Comparison of ENCODE assay signal across 17 cellular contexts in the genomic region with DNA sequence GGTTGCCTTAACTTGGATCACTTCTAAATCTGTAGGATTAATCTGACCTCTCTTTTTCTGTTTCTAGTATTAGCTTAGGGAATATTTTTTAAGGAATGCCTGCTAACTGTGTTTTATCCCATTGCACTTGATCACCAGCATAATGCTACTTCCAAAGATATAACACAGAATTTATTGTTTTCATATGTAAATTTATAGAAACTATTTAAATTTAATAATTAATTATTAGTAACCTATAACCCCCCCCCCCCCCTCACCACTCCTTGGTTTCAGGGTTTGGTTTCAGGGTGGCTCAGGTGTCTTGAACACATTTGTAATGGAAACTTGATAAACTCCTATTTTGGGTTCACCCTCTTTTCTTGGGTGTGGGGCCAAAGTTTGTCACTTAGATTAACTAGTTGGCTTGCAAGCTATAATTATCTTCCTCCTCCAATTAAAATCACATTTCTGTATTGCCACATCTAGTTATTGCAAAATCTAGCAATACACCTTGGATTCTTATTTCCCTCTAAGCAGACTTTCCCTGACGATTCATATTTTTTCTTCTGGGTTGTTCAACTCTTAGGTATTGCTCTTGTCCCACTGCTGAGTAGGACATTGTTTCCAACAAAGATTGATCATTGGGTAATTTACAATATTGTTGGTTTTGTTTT. TPM values are rescaled to one million over a fixed set of nuclear protein-coding genes. Genes with fewer than 3 reads are reported as not detected.
A peak's percentile ranks its signal among the peaks of the same experiment; 100 is the strongest.
DNase-seq lines count a peak whose midpoint lies in the region; ATAC-seq, FAIRE-seq and TF ChIP-seq lines count a peak whose summit lies in the region.
"Had no signal": no experiment of that assay in that cellular context is flagged by ENCODE, and none has a peak within 500 bp of the region (broad histone marks: within the 10 kb centered on the region; RNA-seq: fewer than 3 reads in every experiment).

No MANE protein-coding gene starts in this region.

- in situ Hi-C loops in HepG2 (cut with HindIII; ENCODE audit: extremely low pct_ligation_motif_present, low pct_unique_long_range_greater_than_20kb) = no loop called here

- FAIRE-seq in HepG2 (lab: Jason Lieb, UNC) (no peak), bronchial epithelial cell (lab: Jason Lieb, UNC) (no peak)

- no peak for ATAC-seq in HepG2
- ATAC-seq in right lobe of liver = no peak
- ATAC-seq: HCT116 had no signal

- intact Hi-C loops in HepG2 (cut with micrococcal nuclease; ENCODE audit: unreplicated experiment) = no loop called here
- intact Hi-C loops in right lobe of liver (cut with DNase I) = no loop called here

- CTCF ChIA-PET in HepG2 (lab: Yijun Ruan, JAX; ENCODE audit: low intra/inter-chr PET ratio, low total read pairs) = no interaction called here

- no peaks in the 10 kb centered on the region for H3K27me3 Mint-ChIP-seq in endothelial cell (ENCODE audit: unreplicated experiment)

- no peaks in the 10 kb centered on the region for H3K36me3 Mint-ChIP-seq in endothelial cell (ENCODE audit: low read depth, unreplicated experiment)
- H3K36me3 Mint-ChIP-seq: CD4-positive, CD25-positive, alpha-beta regulatory T cell had no signal

- H3K9me3 Mint-ChIP-seq in endothelial cell (ENCODE audit: unreplicated experiment) = no peaks in the 10 kb centered on the region
- H3K9me3 Mint-ChIP-seq: CD4-positive, CD25-positive, alpha-beta regulatory T cell had no signal

- no peak overlapping the region for H3K9ac ChIP-seq in HepG2 (ENCODE audit: insufficient read depth, low read depth, low read length)
- H3K9ac ChIP-seq: BLaER1 treated with 17β-estradiol and CSF1 and Interleukin-3, amounts not matched to agents 10 nM and 100 nM had no signal

- no peak for DNase-seq in HepG2 (ENCODE audit: low spot score)
- DNase-seq in right lobe of liver = no peak
- peak; percentile 9 for DNase-seq in NOMO-1 treated with dmso at 0.1 percent for 144 hours (lab: John Stamatoyannopoulos, UW; ENCODE audit: unreplicated experiment)
- peak; percentile 38 for DNase-seq in bronchial epithelial cell (ENCODE audit: low read depth)
- no peak for DNase-seq in endothelial cell (ENCODE audit: low spot score)
- no peak for DNase-seq in cortex of kidney (lab: John Stamatoyannopoulos, UW)
- DNase-seq in NCI-H526 treated with DMSO at 0.1 percent for 48 hours (lab: John Stamatoyannopoulos, UW) = no peak
- no peak for DNase-seq in H7
- DNase-seq: 8988T; ACHN; CD4-positive, CD25-positive, alpha-beta regulatory T cell; DMS 273 treated with DMSO at 0.1 percent for 48 hours had no signal

- no peak for TF ChIP-seq POLR2A in HepG2 (IDR thresholded peaks at IDR 0.05; ENCODE audit: insufficient read depth in 1 of 2, low read depth in 2 of 2, low read length in 2 of 2)
- no peak for TF ChIP-seq POLR2A in right lobe of liver (IDR thresholded peaks at IDR 0.05)

- H3K27ac ChIP-seq in HepG2 (ENCODE audit: extremely low read length, insufficient read depth, low read length) = no peak overlapping the region
- H3K27ac ChIP-seq in right lobe of liver = no peak overlapping the region
- H3K27ac ChIP-seq: BLaER1 treated with 17β-estradiol and CSF1 and Interleukin-3, amounts not matched to agents 10 nM and 100 nM had no signal

- no peaks in the 10 kb centered on the region for H3K79me2 ChIP-seq in HepG2 (ENCODE audit: insufficient read depth, low read length)

- no peaks in the 10 kb centered on the region for H3K36me3 ChIP-seq in HepG2 (replicated peaks in 1 of 2; ENCODE audit: control insufficient read depth in 1 of 2, insufficient read depth in 2 of 2, low read length in 2 of 2)
- H3K36me3 ChIP-seq in right lobe of liver = no peaks in the 10 kb centered on the region
- no peaks in the 10 kb centered on the region for H3K36me3 ChIP-seq in bronchial epithelial cell (ENCODE audit: control insufficient read depth, insufficient read depth, low read length)
- H3K36me3 ChIP-seq in H7 (replicated peaks; ENCODE audit: control insufficient read depth, insufficient read depth, low read length) = no peaks in the 10 kb centered on the region
- H3K36me3 ChIP-seq: BLaER1 treated with 17β-estradiol and CSF1 and Interleukin-3, amounts not matched to agents 10 nM and 100 nM had no signal

- H3K27me3 ChIP-seq in HepG2 (ENCODE audit: control insufficient read depth in 1 of 2, insufficient read depth in 2 of 2, low read length in 2 of 2) = 0 out of 5 replicates have a peak, but pooled peaks cover 0 to 3% of the 10 kb centered on the region in 2 experiments
- H3K27me3 ChIP-seq in right lobe of liver = no peaks in the 10 kb centered on the region
- H3K27me3 ChIP-seq in bronchial epithelial cell (ENCODE audit: control insufficient read depth, insufficient read depth, low read length) = no peaks in the 10 kb centered on the region
- H3K27me3 ChIP-seq in H7 (ENCODE audit: control insufficient read depth, insufficient read depth, low read length) = peaks cover 2% of the 10 kb centered on the region; the same call in 1 of the 2 replicates
- H3K27me3 ChIP-seq: BLaER1 treated with 17β-estradiol and CSF1 and Interleukin-3, amounts not matched to agents 10 nM and 100 nM had no signal

- POLR2A ChIA-PET in HepG2 (lab: Yijun Ruan, JAX) = interaction anchor here (1.1 kb wide), 1 partner anchor 841 kb away, joined by 3 read pairs; no protein-coding TSS in a partner anchor

- H3K4me1 ChIP-seq in HepG2 (ENCODE audit: insufficient read depth, low read length) (peaks cover 9% of the 10 kb centered on the region; the same call in 1 of the 2 replicates), right lobe of liver (no peaks in the 10 kb centered on the region)

- TF ChIP-seq CTCF in HepG2 (CRISPR knock-in tag; IDR thresholded peaks at IDR 0.05) = no peak
- TF ChIP-seq CTCF in right lobe of liver (IDR thresholded peaks at IDR 0.05) = no peak
- TF ChIP-seq CTCF in bronchial epithelial cell (IDR thresholded peaks at IDR 0.05; ENCODE audit: insufficient read depth, low read length, severe bottlenecking) = no peak
- TF ChIP-seq CTCF in endothelial cell (IDR thresholded peaks at IDR 0.05; ENCODE audit: unreplicated experiment) = no peak

- H2AFZ ChIP-seq in HepG2 (ENCODE audit: low read length) = no peak overlapping the region

- TF ChIP-seq RAD21 in HepG2 (CRISPR knock-in tag; IDR thresholded peaks at IDR 0.05) = no peak

- TF ChIP-seq EP300 in HepG2 (IDR thresholded peaks at IDR 0.05; ENCODE audit: low read depth in 2 of 2, low read length in 2 of 2) = no peak
- TF ChIP-seq EP300 in HepG2 (CRISPR knock-in tag; IDR thresholded peaks at IDR 0.05; ENCODE audit: borderline replicate concordance) = no peak

- H3K9me3 ChIP-seq in HepG2 (ENCODE audit: low read length) (no peaks in the 10 kb centered on the region), right lobe of liver (no peaks in the 10 kb centered on the region)
- H3K9me3 ChIP-seq: BLaER1 treated with 17β-estradiol and CSF1 and Interleukin-3, amounts not matched to agents 10 nM and 100 nM had no signal

- no peak overlapping the region for H3K4me3 Mint-ChIP-seq in endothelial cell (ENCODE audit: unreplicated experiment)
- H3K4me3 Mint-ChIP-seq: CD4-positive, CD25-positive, alpha-beta regulatory T cell had no signal

- no TSS peak for BruUV-seq in HepG2 (replicated peaks; lab: Mats Ljungman, UMichigan)

- no peak overlapping the region for H3K27ac Mint-ChIP-seq in endothelial cell (ENCODE audit: unreplicated experiment)
- H3K27ac Mint-ChIP-seq: CD4-positive, CD25-positive, alpha-beta regulatory T cell had no signal

- H3K4me3 ChIP-seq in HepG2 (replicated peaks in 1 of 3; ENCODE audit: insufficient read depth in 1 of 3, low read depth in 2 of 3, low read length in 3 of 3) (no peak overlapping the region), right lobe of liver (no peak overlapping the region), bronchial epithelial cell (ENCODE audit: low read depth, low read length) (no peak overlapping the region), H7 (ENCODE audit: insufficient read depth, low read depth, low read length) (no peak overlapping the region)
- H3K4me3 ChIP-seq: BLaER1 treated with 17β-estradiol and CSF1 and Interleukin-3, amounts not matched to agents 10 nM and 100 nM had no signal

- no peaks in the 10 kb centered on the region for H4K20me1 ChIP-seq in HepG2 (ENCODE audit: insufficient read depth, low read length)
- H4K20me1 ChIP-seq: BLaER1 treated with 17β-estradiol and CSF1 and Interleukin-3, amounts not matched to agents 10 nM and 100 nM had no signal

- no peaks in the 10 kb centered on the region for H3K4me1 Mint-ChIP-seq in endothelial cell (ENCODE audit: unreplicated experiment)
- H3K4me1 Mint-ChIP-seq: CD4-positive, CD25-positive, alpha-beta regulatory T cell had no signal

- H3K4me2 ChIP-seq in HepG2 (ENCODE audit: low read depth, low read length) = no peak overlapping the region
- H3K4me2 ChIP-seq: BLaER1 treated with 17β-estradiol and CSF1 and Interleukin-3, amounts not matched to agents 10 nM and 100 nM had no signal

- 39% methylated on average over 1 of the region's 1 CpG for WGBS in HepG2 (ENCODE audit: low lambda C conversion rate)
- 85% methylated on average over 1 of the region's 1 CpG for WGBS in right lobe of liver (ENCODE audit: insufficient coverage, low coverage, low lambda C conversion rate, missing lambda C conversion rate)

RNA-seq across cellular contexts. Expression of gene KRT12, which starts 18.3 kb away (rescaled TPM):
- 0.07 TPM in 1 of 2 replicates, not detected in the other for total RNA-seq in HepG2 (2016; rRNA removed; fragmentation: Illumina TruSeq; extraction: Trizol)
- not detected in 2 replicates for total RNA-seq in HepG2 (2016; cell fraction: cytosol; rRNA removed; fragmentation: Illumina TruSeq; extraction: Trizol; ENCODE audit: low read depth)
- not detected in 2 replicates for total RNA-seq in HepG2 (2016; cell fraction: insoluble cytoplasmic fraction; rRNA removed; fragmentation: Illumina TruSeq; extraction: Trizol)
- not detected in 2 replicates for total RNA-seq in HepG2 (2016; cell fraction: membrane; rRNA removed; fragmentation: Illumina TruSeq; extraction: Trizol)
- total RNA-seq in HepG2 (2016; cell fraction: nucleus; rRNA removed; fragmentation: Illumina TruSeq; extraction: Trizol) = not detected in 2 replicates
- 0.09 and 0.31 TPM in 2 replicates for polyA plus RNA-seq in HepG2 (2011; rRNA removed)
- polyA plus RNA-seq in HepG2 (2011; cell fraction: cytosol; rRNA removed) = 0.27 and 0.54 TPM in 2 replicates
- polyA plus RNA-seq in HepG2 (2011; cell fraction: nucleus; rRNA removed) = not detected in 2 replicates
- 0.07 and 0.20 TPM in 2 replicates for polyA plus RNA-seq in HepG2 (2012)
- polyA plus RNA-seq in HepG2 (2016; cell fraction: cytosol; fragmentation: Illumina TruSeq; extraction: Trizol; ENCODE audit: low read depth) = not detected in 2 replicates
- 0.23 TPM in 1 of 2 replicates, not detected in the other for polyA plus RNA-seq in HepG2 (2016; cell fraction: insoluble cytoplasmic fraction; fragmentation: Illumina TruSeq; extraction: Trizol; ENCODE audit: low read depth)
- not detected in 2 replicates for polyA plus RNA-seq in HepG2 (2016; cell fraction: membrane; fragmentation: Illumina TruSeq; extraction: Trizol; ENCODE audit: low read depth)
- not detected in 2 replicates for polyA plus RNA-seq in HepG2 (2016; cell fraction: nucleus; fragmentation: Illumina TruSeq; extraction: Trizol; ENCODE audit: insufficient read depth, low read depth)
- polyA minus RNA-seq in HepG2 (2011; rRNA and poly(A)+ RNA removed; ENCODE audit: low replicate concordance) = not detected in 2 replicates
- not detected in 2 replicates for polyA minus RNA-seq in HepG2 (2011; cell fraction: cytosol; rRNA and poly(A)+ RNA removed)
- polyA minus RNA-seq in HepG2 (2011; cell fraction: nucleus; rRNA and poly(A)+ RNA removed) = not detected in 2 replicates
- not detected for total RNA-seq in right lobe of liver
- not detected in 2 replicates for total RNA-seq in bronchial epithelial cell
- not detected for total RNA-seq in endothelial cell (ENCODE audit: unreplicated experiment)
- not detected in 2 replicates for total RNA-seq in H7 (2014; rRNA removed; shearing (Covaris generic))
- total RNA-seq: CD4-positive, CD25-positive, alpha-beta regulatory T cell; Daoy; H4; HT1080 had no signal
- polyA plus RNA-seq: CD4-positive, CD25-positive, alpha-beta regulatory T cell had no signal

RNA-seq across cellular contexts. Expression of gene KRT10, which starts 26.3 kb away (rescaled TPM):
- total RNA-seq in HepG2 (2016; rRNA removed; fragmentation: Illumina TruSeq; extraction: Trizol) = 25.1 and 25.7 TPM in 2 replicates
- 41.7 and 51.6 TPM in 2 replicates for total RNA-seq in HepG2 (2016; cell fraction: cytosol; rRNA removed; fragmentation: Illumina TruSeq; extraction: Trizol; ENCODE audit: low read depth)
- 18.1 and 23.6 TPM in 2 replicates for total RNA-seq in HepG2 (2016; cell fraction: insoluble cytoplasmic fraction; rRNA removed; fragmentation: Illumina TruSeq; extraction: Trizol)
- total RNA-seq in HepG2 (2016; cell fraction: membrane; rRNA removed; fragmentation: Illumina TruSeq; extraction: Trizol) = 45.4 and 53.4 TPM in 2 replicates
- total RNA-seq in HepG2 (2016; cell fraction: nucleus; rRNA removed; fragmentation: Illumina TruSeq; extraction: Trizol) = 11.0 and 14.4 TPM in 2 replicates
- 23.0 and 27.5 TPM in 2 replicates for polyA plus RNA-seq in HepG2 (2011; rRNA removed)
- polyA plus RNA-seq in HepG2 (2011; cell fraction: cytosol; rRNA removed) = 12.7 and 15.6 TPM in 2 replicates
- 3.8 and 4.3 TPM in 2 replicates for polyA plus RNA-seq in HepG2 (2011; cell fraction: nucleus; rRNA removed)
- 43.3 and 55.8 TPM in 2 replicates for polyA plus RNA-seq in HepG2 (2012)
- polyA plus RNA-seq in HepG2 (2016; cell fraction: cytosol; fragmentation: Illumina TruSeq; extraction: Trizol; ENCODE audit: low read depth) = 133 and 205 TPM in 2 replicates
- polyA plus RNA-seq in HepG2 (2016; cell fraction: insoluble cytoplasmic fraction; fragmentation: Illumina TruSeq; extraction: Trizol; ENCODE audit: low read depth) = 41.5 and 58.8 TPM in 2 replicates
- 89.5 and 131 TPM in 2 replicates for polyA plus RNA-seq in HepG2 (2016; cell fraction: membrane; fragmentation: Illumina TruSeq; extraction: Trizol; ENCODE audit: low read depth)
- polyA plus RNA-seq in HepG2 (2016; cell fraction: nucleus; fragmentation: Illumina TruSeq; extraction: Trizol; ENCODE audit: insufficient read depth, low read depth) = 41.1 and 42.9 TPM in 2 replicates
- polyA minus RNA-seq in HepG2 (2011; rRNA and poly(A)+ RNA removed; ENCODE audit: low replicate concordance) = 0.64 and 16.3 TPM in 2 replicates
- polyA minus RNA-seq in HepG2 (2011; cell fraction: cytosol; rRNA and poly(A)+ RNA removed) = 1.8 and 4.3 TPM in 2 replicates
- polyA minus RNA-seq in HepG2 (2011; cell fraction: nucleus; rRNA and poly(A)+ RNA removed) = 2.2 and 3.5 TPM in 2 replicates
- total RNA-seq in right lobe of liver = 10 to 100 TPM; 11.4 to 20.4 (median 17.4) TPM
- 5.8 and 6.3 TPM in 2 replicates for total RNA-seq in bronchial epithelial cell
- total RNA-seq in endothelial cell (ENCODE audit: unreplicated experiment) = 28.2 TPM
- total RNA-seq in H7 (2014; rRNA removed; shearing (Covaris generic)) = 2.4 and 5.4 TPM in 2 replicates

RNA-seq across cellular contexts. Expression of gene KRT20, which starts 36.3 kb away (rescaled TPM):
- total RNA-seq in HepG2 (2016; rRNA removed; fragmentation: Illumina TruSeq; extraction: Trizol) = 0.13 and 0.14 TPM in 2 replicates
- total RNA-seq in HepG2 (2016; cell fraction: cytosol; rRNA removed; fragmentation: Illumina TruSeq; extraction: Trizol; ENCODE audit: low read depth) = not detected in 2 replicates
- total RNA-seq in HepG2 (2016; cell fraction: insoluble cytoplasmic fraction; rRNA removed; fragmentation: Illumina TruSeq; extraction: Trizol) = 0.31 and 0.32 TPM in 2 replicates
- 0.12 TPM in 1 of 2 replicates, not detected in the other for total RNA-seq in HepG2 (2016; cell fraction: membrane; rRNA removed; fragmentation: Illumina TruSeq; extraction: Trizol)
- total RNA-seq in HepG2 (2016; cell fraction: nucleus; rRNA removed; fragmentation: Illumina TruSeq; extraction: Trizol) = not detected in 2 replicates
- polyA plus RNA-seq in HepG2 (2011; rRNA removed) = 0.20 and 1.0 TPM in 2 replicates
- polyA plus RNA-seq in HepG2 (2011; cell fraction: cytosol; rRNA removed) = 0.17 and 0.65 TPM in 2 replicates
- polyA plus RNA-seq in HepG2 (2011; cell fraction: nucleus; rRNA removed) = 0.26 and 0.40 TPM in 2 replicates
- polyA plus RNA-seq in HepG2 (2012) = 0.47 and 0.69 TPM in 2 replicates
- polyA plus RNA-seq in HepG2 (2016; cell fraction: cytosol; fragmentation: Illumina TruSeq; extraction: Trizol; ENCODE audit: low read depth) = 0.06 and 0.15 TPM in 2 replicates
- polyA plus RNA-seq in HepG2 (2016; cell fraction: insoluble cytoplasmic fraction; fragmentation: Illumina TruSeq; extraction: Trizol; ENCODE audit: low read depth) = 0.31 and 0.36 TPM in 2 replicates
- 0.12 TPM in 1 of 2 replicates, not detected in the other for polyA plus RNA-seq in HepG2 (2016; cell fraction: membrane; fragmentation: Illumina TruSeq; extraction: Trizol; ENCODE audit: low read depth)
- 0.27 TPM in 1 of 2 replicates, not detected in the other for polyA plus RNA-seq in HepG2 (2016; cell fraction: nucleus; fragmentation: Illumina TruSeq; extraction: Trizol; ENCODE audit: insufficient read depth, low read depth)
- 0.19 TPM in 1 of 2 replicates, not detected in the other for polyA minus RNA-seq in HepG2 (2011; rRNA and poly(A)+ RNA removed; ENCODE audit: low replicate concordance)
- 0.89 TPM in 1 of 2 replicates, not detected in the other for polyA minus RNA-seq in HepG2 (2011; cell fraction: cytosol; rRNA and poly(A)+ RNA removed)
- 0.26 and 0.87 TPM in 2 replicates for polyA minus RNA-seq in HepG2 (2011; cell fraction: nucleus; rRNA and poly(A)+ RNA removed)
- total RNA-seq in right lobe of liver = not detected
- total RNA-seq in bronchial epithelial cell = not detected in 2 replicates
- not detected for total RNA-seq in endothelial cell (ENCODE audit: unreplicated experiment)
- not detected in 2 replicates for total RNA-seq in H7 (2014; rRNA removed; shearing (Covaris generic))
- total RNA-seq: CD4-positive, CD25-positive, alpha-beta regulatory T cell; Daoy; H4; HT1080 had no signal
- polyA plus RNA-seq: CD4-positive, CD25-positive, alpha-beta regulatory T cell had no signal

RNA-seq across cellular contexts. Expression of gene KRT28, which starts 49.0 kb away (rescaled TPM):
- total RNA-seq in HepG2 (2016; rRNA removed; fragmentation: Illumina TruSeq; extraction: Trizol) (not detected in 2 replicates), right lobe of liver (not detected), bronchial epithelial cell (not detected in 2 replicates), endothelial cell (ENCODE audit: unreplicated experiment) (not detected)
- total RNA-seq in HepG2 (2016; cell fraction: cytosol; rRNA removed; fragmentation: Illumina TruSeq; extraction: Trizol; ENCODE audit: low read depth) = not detected in 2 replicates
- not detected in 2 replicates for total RNA-seq in HepG2 (2016; cell fraction: insoluble cytoplasmic fraction; rRNA removed; fragmentation: Illumina TruSeq; extraction: Trizol)
- total RNA-seq in HepG2 (2016; cell fraction: membrane; rRNA removed; fragmentation: Illumina TruSeq; extraction: Trizol) = not detected in 2 replicates
- not detected in 2 replicates for total RNA-seq in HepG2 (2016; cell fraction: nucleus; rRNA removed; fragmentation: Illumina TruSeq; extraction: Trizol)
- not detected in 2 replicates for polyA plus RNA-seq in HepG2 (2011; rRNA removed)
- not detected in 2 replicates for polyA plus RNA-seq in HepG2 (2011; cell fraction: cytosol; rRNA removed)
- polyA plus RNA-seq in HepG2 (2011; cell fraction: nucleus; rRNA removed) = not detected in 2 replicates
- not detected in 2 replicates for polyA plus RNA-seq in HepG2 (2012)
- not detected in 2 replicates for polyA plus RNA-seq in HepG2 (2016; cell fraction: cytosol; fragmentation: Illumina TruSeq; extraction: Trizol; ENCODE audit: low read depth)
- polyA plus RNA-seq in HepG2 (2016; cell fraction: insoluble cytoplasmic fraction; fragmentation: Illumina TruSeq; extraction: Trizol; ENCODE audit: low read depth) = not detected in 2 replicates
- polyA plus RNA-seq in HepG2 (2016; cell fraction: membrane; fragmentation: Illumina TruSeq; extraction: Trizol; ENCODE audit: low read depth) = not detected in 2 replicates
- polyA plus RNA-seq in HepG2 (2016; cell fraction: nucleus; fragmentation: Illumina TruSeq; extraction: Trizol; ENCODE audit: insufficient read depth, low read depth) = not detected in 2 replicates
- not detected in 2 replicates for polyA minus RNA-seq in HepG2 (2011; rRNA and poly(A)+ RNA removed; ENCODE audit: low replicate concordance)
- polyA minus RNA-seq in HepG2 (2011; cell fraction: cytosol; rRNA and poly(A)+ RNA removed) = not detected in 2 replicates
- not detected in 2 replicates for polyA minus RNA-seq in HepG2 (2011; cell fraction: nucleus; rRNA and poly(A)+ RNA removed)
- total RNA-seq in H7 (2014; rRNA removed; shearing (Covaris generic)) = not detected in 2 replicates
- total RNA-seq: CD4-positive, CD25-positive, alpha-beta regulatory T cell; Daoy; H4; HT1080 had no signal
- polyA plus RNA-seq: CD4-positive, CD25-positive, alpha-beta regulatory T cell had no signal

Comparison
In these comparisons a context has a peak if more than half of its experiments do, and no peak if none do; other contexts are left out.
1. DNase-seq: peak in NOMO-1 treated with dmso at 0.1 percent for 144 hours (single experiment) and bronchial epithelial cell (single experiment); none in HepG2 (single experiment), right lobe of liver (0 of 3), endothelial cell (single experiment), cortex of kidney (single experiment), NCI-H526 treated with DMSO at 0.1 percent for 48 hours (single experiment) and H7 (single experiment).